In the genomic region with DNA sequence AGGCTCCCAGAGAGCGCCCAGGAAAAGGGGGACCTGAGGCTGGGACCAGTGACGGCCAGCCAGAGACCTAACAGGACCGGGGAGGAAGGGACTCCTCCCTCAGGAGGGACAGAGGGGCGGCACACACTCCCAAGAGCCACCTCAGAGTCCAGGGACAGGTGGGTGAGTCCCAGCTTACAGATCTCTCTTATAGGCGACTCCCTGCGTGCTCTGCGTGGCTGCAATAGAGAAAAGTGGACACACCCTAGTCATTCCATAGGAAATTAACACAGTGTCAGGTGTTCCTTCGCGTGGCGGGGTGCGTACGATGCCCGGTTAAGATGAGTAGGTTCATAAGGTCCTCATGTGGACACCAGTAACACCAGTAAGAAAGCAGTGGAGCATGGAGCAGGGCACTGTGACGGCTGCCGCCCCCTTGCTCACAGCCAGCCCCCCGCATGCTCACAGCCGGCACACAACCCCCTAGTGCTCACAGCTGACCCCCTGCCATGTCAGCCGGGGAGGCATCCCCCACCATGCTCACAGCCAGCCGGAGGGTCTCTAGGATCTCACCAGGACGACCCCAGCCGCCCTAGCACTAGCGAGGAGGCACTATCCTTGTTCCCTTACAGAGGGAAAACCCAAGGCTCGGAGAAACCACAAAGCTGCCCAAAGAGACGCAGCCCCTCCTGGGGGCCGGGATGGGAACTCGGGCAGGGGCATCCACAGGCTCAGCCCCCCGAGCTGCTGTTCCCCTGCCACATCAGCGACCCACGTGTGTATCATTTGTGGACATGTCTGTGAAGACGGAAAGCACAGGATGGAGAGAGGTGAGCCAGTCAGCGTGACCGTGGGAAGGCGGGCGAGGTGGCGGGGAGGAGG, we compare ENCODE assay signal across 22 cellular contexts.
A peak's percentile ranks its signal among the peaks of the same experiment; 100 is the strongest.
DNase-seq lines count a peak whose midpoint lies in the region; ATAC-seq and TF ChIP-seq lines count a peak whose summit lies in the region.
"Had no signal": no experiment of that assay in that cellular context is flagged by ENCODE, and none has a peak within 500 bp of the region (broad histone marks: within the 10 kb centered on the region; RNA-seq: fewer than 3 reads in every experiment).

No MANE protein-coding gene starts in this region.

- TF ChIP-seq CTCF in dorsolateral prefrontal cortex (IDR thresholded peaks at IDR 0.05 in 54 of 56, conservative IDR thresholded peaks at IDR 0.05 in 2 of 56; ENCODE audit: low read depth in 1 of 56, partially characterized antibody in 56 of 56) (no peak), type B pancreatic cell (conservative IDR thresholded peaks at IDR 0.05) (no peak)

- DNase-seq in activated naive CD4-positive, alpha-beta T cell treated with anti-CD3 and anti-CD28 coated beads, Interleukin-2, amount 10 ng/mL, durations not matched to agents 7 days and 5 days, result peak; percentile 12
- no peak for DNase-seq in activated naive CD4-positive, alpha-beta T cell (lab: John Stamatoyannopoulos, UW)
- DNase-seq in dorsolateral prefrontal cortex, result peak in 6 of 10 donors; percentile 13 to 30 (median 23)
- DNase-seq in neuronal stem cell (ENCODE audit: low spot score), result no peak
- DNase-seq in type B pancreatic cell (ENCODE audit: extremely low spot score, unreplicated experiment), result peak; percentile 55
- no peak for DNase-seq in activated CD4-positive, CD25-positive, alpha-beta regulatory T cell (lab: John Stamatoyannopoulos, UW)
- DNase-seq in mesendoderm, result no peak
- DNase-seq: activated CD4-positive, alpha-beta T cell treated with anti-CD3 and anti-CD28 coated beads for 1 hour; activated CD8-positive, alpha-beta memory T cell treated with anti-CD3 and anti-CD28 coated beads for 24 hours; NCI-H1048; OCI-M1; small intestine; stimulated activated naive B cell treated with anti-CD40 and anti-IgM and Interleukin-4, amounts not matched to agents 10 μg/mL and 1 μg/mL and 100 μg/mL, for 72 hours had no signal

- no peak overlapping the region for H2BK12ac ChIP-seq in neuronal stem cell (ENCODE audit: low read length)

- H3K27me3 ChIP-seq in dorsolateral prefrontal cortex (no peaks in the 10 kb centered on the region), neuronal stem cell (ENCODE audit: control insufficient read depth in 3 of 3, insufficient read depth in 3 of 3, low read depth in 1 of 3, low read length in 3 of 3) (no peaks in the 10 kb centered on the region), mesendoderm (ENCODE audit: insufficient read depth, low read length, poor library complexity) (no peaks in the 10 kb centered on the region)
- H3K27me3 ChIP-seq: BLaER1, body of pancreas had no signal

- H2AK5ac ChIP-seq in neuronal stem cell (ENCODE audit: low read depth, low read length) (no peak overlapping the region), mesendoderm (ENCODE audit: low read length) (no peak overlapping the region)

- H2BK5ac ChIP-seq in neuronal stem cell (ENCODE audit: low read length) (peak overlapping the region; percentile 24), mesendoderm (ENCODE audit: low read length) (no peak overlapping the region)

- H3K4ac ChIP-seq in neuronal stem cell (ENCODE audit: low read length), result no peak overlapping the region
- no peak overlapping the region for H3K4ac ChIP-seq in mesendoderm (ENCODE audit: low read depth, low read length)

- H3K27me3 Mint-ChIP-seq in activated naive CD4-positive, alpha-beta T cell treated with anti-CD3 and anti-CD28 coated beads, Interleukin-2, amount 10 ng/mL, durations not matched to agents 7 days and 5 days, result peaks cover 4% of the 10 kb centered on the region
- H3K27me3 Mint-ChIP-seq in type B pancreatic cell, result no peaks in the 10 kb centered on the region
- H3K27me3 Mint-ChIP-seq: stimulated activated naive B cell treated with anti-CD40 and anti-IgM and Interleukin-4, amounts not matched to agents 10 μg/mL and 1 μg/mL and 100 μg/mL, for 72 hours had no signal

- H3K27ac ChIP-seq in dorsolateral prefrontal cortex (no peak overlapping the region), neuronal stem cell (replicated peaks; ENCODE audit: low read length) (no peak overlapping the region), mesendoderm (ENCODE audit: low read depth, low read length) (no peak overlapping the region)
- H3K27ac ChIP-seq: BLaER1, body of pancreas, HL-60, thoracic aorta had no signal

- H3K79me2 ChIP-seq in mesendoderm (ENCODE audit: control insufficient read depth, insufficient read depth, low read length), result no peaks in the 10 kb centered on the region

- H3K9ac ChIP-seq in neuronal stem cell (ENCODE audit: low read depth, low read length, poor library complexity) (no peak overlapping the region), mesendoderm (ENCODE audit: low read length) (no peak overlapping the region)
- H3K9ac ChIP-seq: BLaER1 had no signal

- H2BK120ac ChIP-seq in neuronal stem cell (ENCODE audit: low read depth, low read length) (no peak overlapping the region), mesendoderm (ENCODE audit: low read depth, low read length) (no peak overlapping the region)

- H2BK15ac ChIP-seq in neuronal stem cell (ENCODE audit: low read length) (no peak overlapping the region), mesendoderm (replicated peaks; ENCODE audit: low read depth) (no peak overlapping the region)

- H3K36me3 Mint-ChIP-seq in activated naive CD4-positive, alpha-beta T cell treated with anti-CD3 and anti-CD28 coated beads, Interleukin-2, amount 10 ng/mL, durations not matched to agents 7 days and 5 days, result no peaks in the 10 kb centered on the region
- H3K36me3 Mint-ChIP-seq in type B pancreatic cell, result no peaks in the 10 kb centered on the region

- H3K27ac Mint-ChIP-seq in activated naive CD4-positive, alpha-beta T cell treated with anti-CD3 and anti-CD28 coated beads, Interleukin-2, amount 10 ng/mL, durations not matched to agents 7 days and 5 days, result no peak overlapping the region
- no peak overlapping the region for H3K27ac Mint-ChIP-seq in type B pancreatic cell
- H3K27ac Mint-ChIP-seq: activated T-helper 1 cell treated with anti-CD3 and anti-CD28 coated beads, Interleukin-12 subunit alpha, Interleukin-12 subunit beta, Interleukin-2, Interleukin-4 antibody, amounts not matched to agents 30 ng/mL and 10 ng/mL and 1 ng/mL, durations not matched to agents 14 hours and 24 hours and 36 hours; GM23338; mesothelial cell of epicardium; stimulated activated naive B cell treated with anti-CD40 and anti-IgM and Interleukin-4, amounts not matched to agents 10 μg/mL and 1 μg/mL and 100 μg/mL, for 72 hours had no signal

- H3K9me3 Mint-ChIP-seq in activated naive CD4-positive, alpha-beta T cell treated with anti-CD3 and anti-CD28 coated beads, Interleukin-2, amount 10 ng/mL, durations not matched to agents 7 days and 5 days, result peaks cover 4% of the 10 kb centered on the region
- peaks cover 9% of the 10 kb centered on the region for H3K9me3 Mint-ChIP-seq in type B pancreatic cell

- H3K36me3 ChIP-seq in neuronal stem cell (replicated peaks in 1 of 2; ENCODE audit: control insufficient read depth in 2 of 2, insufficient read depth in 2 of 2, low read length in 2 of 2) (no peaks in the 10 kb centered on the region), mesendoderm (ENCODE audit: control insufficient read depth, insufficient read depth, low read length) (no peaks in the 10 kb centered on the region)
- H3K36me3 ChIP-seq: BLaER1, thoracic aorta had no signal

- no peak overlapping the region for H3K18ac ChIP-seq in neuronal stem cell (ENCODE audit: low read length)
- H3K18ac ChIP-seq in mesendoderm (ENCODE audit: low read length), result no peak overlapping the region

- H3K79me1 ChIP-seq in neuronal stem cell (ENCODE audit: low read depth, low read length), result no peaks in the 10 kb centered on the region
- H3K79me1 ChIP-seq in mesendoderm (ENCODE audit: low read length), result no peaks in the 10 kb centered on the region

- H3K4me1 Mint-ChIP-seq in activated naive CD4-positive, alpha-beta T cell treated with anti-CD3 and anti-CD28 coated beads, Interleukin-2, amount 10 ng/mL, durations not matched to agents 7 days and 5 days, result no peaks in the 10 kb centered on the region
- no peaks in the 10 kb centered on the region for H3K4me1 Mint-ChIP-seq in type B pancreatic cell (ENCODE audit: unreplicated experiment)
- H3K4me1 Mint-ChIP-seq: GM23338; mesothelial cell of epicardium; neural crest cell; stimulated activated naive B cell treated with anti-CD40 and anti-IgM and Interleukin-4, amounts not matched to agents 10 μg/mL and 1 μg/mL and 100 μg/mL, for 72 hours had no signal

- H4K5ac ChIP-seq in mesendoderm (ENCODE audit: low read length), result no peak overlapping the region

- no peak overlapping the region for H2AFZ ChIP-seq in neuronal stem cell (ENCODE audit: low read length)
- H2AFZ ChIP-seq: GM23338 had no signal

- no CpG with 5 or more reads among the region's 35 CpGs for WGBS in neuronal stem cell (ENCODE audit: extremely low coverage in 2 of 2, insufficient read length in 2 of 2, insufficient replicate concordance in 1 of 2), 2 donors
- no CpG with 5 or more reads among the region's 35 CpGs for WGBS in mesendoderm (ENCODE audit: extremely low coverage, insufficient coverage, low lambda C conversion rate)

- no peak overlapping the region for H3K4me3 Mint-ChIP-seq in activated naive CD4-positive, alpha-beta T cell treated with anti-CD3 and anti-CD28 coated beads, Interleukin-2, amount 10 ng/mL, durations not matched to agents 7 days and 5 days
- no peak overlapping the region for H3K4me3 Mint-ChIP-seq in type B pancreatic cell
- H3K4me3 Mint-ChIP-seq: activated T-helper 1 cell treated with anti-CD3 and anti-CD28 coated beads, Interleukin-12 subunit alpha, Interleukin-12 subunit beta, Interleukin-2, Interleukin-4 antibody, amounts not matched to agents 30 ng/mL and 10 ng/mL and 1 ng/mL, durations not matched to agents 14 hours and 24 hours and 36 hours; GM23338; mesothelial cell of epicardium; neural crest cell; stimulated activated naive B cell treated with anti-CD40 and anti-IgM and Interleukin-4, amounts not matched to agents 10 μg/mL and 1 μg/mL and 100 μg/mL, for 72 hours had no signal

- no peak overlapping the region for H3K14ac ChIP-seq in neuronal stem cell (ENCODE audit: low read length)

- peaks cover 5 to 9% of the 10 kb centered on the region in 2 donors for H3K9me3 ChIP-seq in neuronal stem cell (replicated peaks in 1 of 2; ENCODE audit: control insufficient read depth in 2 of 2, insufficient read depth in 1 of 2, low read depth in 1 of 2, low read length in 2 of 2)
- H3K9me3 ChIP-seq: body of pancreas had no signal

- intact Hi-C loops in dorsolateral prefrontal cortex (cut with DNase I), result no loop called here

- no peak overlapping the region for H4K91ac ChIP-seq in neuronal stem cell (ENCODE audit: low read depth, low read length, poor library complexity)

- no peak overlapping the region for H3K4me3 ChIP-seq in dorsolateral prefrontal cortex
- no peak overlapping the region for H3K4me3 ChIP-seq in neuronal stem cell (ENCODE audit: low read length in 2 of 2)
- no peak overlapping the region for H3K4me3 ChIP-seq in mesendoderm (ENCODE audit: low read length)
- H3K4me3 ChIP-seq: BLaER1, body of pancreas, GM23338, thoracic aorta had no signal

- H3K4me1 ChIP-seq in neuronal stem cell (ENCODE audit: control insufficient read depth in 2 of 2, insufficient read depth in 1 of 2, low read depth in 1 of 2, low read length in 2 of 2) (peaks cover 0 to 4% of the 10 kb centered on the region in 2 donors), mesendoderm (ENCODE audit: control insufficient read depth, low read depth, low read length) (no peaks in the 10 kb centered on the region)
- H3K4me1 ChIP-seq: BLaER1, body of pancreas had no signal

- H4K8ac ChIP-seq in neuronal stem cell (ENCODE audit: low read depth, low read length), result no peak overlapping the region
- H4K8ac ChIP-seq in mesendoderm (ENCODE audit: low read depth, low read length), result no peak overlapping the region

- CTCF ChIA-PET in activated naive CD4-positive, alpha-beta T cell treated with anti-CD3 and anti-CD28 coated beads, Interleukin-2, amount 10 ng/mL, durations not matched to agents 7 days and 5 days (lab: Charles Lee), result interaction anchor here (1.2 kb wide), 1 partner anchor 24 kb away, joined by 4 read pairs; no protein-coding TSS in a partner anchor

- ATAC-seq in GM21737 (IDR thresholded peaks at IDR 0.05; ENCODE audit: unreplicated experiment), result no peak
- ATAC-seq: body of pancreas; GM23338; stimulated activated naive B cell treated with anti-CD40 and anti-IgM and Interleukin-4, amounts not matched to agents 10 μg/mL and 1 μg/mL and 100 μg/mL, for 72 hours had no signal

- H3K23ac ChIP-seq in neuronal stem cell (ENCODE audit: low read depth, low read length, poor library complexity), result peak overlapping the region; percentile 55
- H3K23ac ChIP-seq in mesendoderm (ENCODE audit: low read length), result no peak overlapping the region

- H3K4me2 ChIP-seq in neuronal stem cell (ENCODE audit: insufficient read depth, low read length, poor library complexity, severe bottlenecking) (no peak overlapping the region), mesendoderm (ENCODE audit: low read length) (no peak overlapping the region)
- H3K4me2 ChIP-seq: BLaER1, GM23338 had no signal

- no peak overlapping the region for H3K56ac ChIP-seq in mesendoderm (ENCODE audit: low read length)

Comparison
In these comparisons a context has a peak if more than half of its experiments do, and no peak if none do; other contexts are left out.
1. DNase-seq: peak in activated naive CD4-positive, alpha-beta T cell treated with anti-CD3 and anti-CD28 coated beads, Interleukin-2, amount 10 ng/mL, durations not matched to agents 7 days and 5 days (single experiment), dorsolateral prefrontal cortex (6 of 10) and type B pancreatic cell (single experiment); none in activated naive CD4-positive, alpha-beta T cell (0 of 4), neuronal stem cell (single experiment), activated CD4-positive, CD25-positive, alpha-beta regulatory T cell (0 of 4) and mesendoderm (single experiment).